In the genomic region with DNA sequence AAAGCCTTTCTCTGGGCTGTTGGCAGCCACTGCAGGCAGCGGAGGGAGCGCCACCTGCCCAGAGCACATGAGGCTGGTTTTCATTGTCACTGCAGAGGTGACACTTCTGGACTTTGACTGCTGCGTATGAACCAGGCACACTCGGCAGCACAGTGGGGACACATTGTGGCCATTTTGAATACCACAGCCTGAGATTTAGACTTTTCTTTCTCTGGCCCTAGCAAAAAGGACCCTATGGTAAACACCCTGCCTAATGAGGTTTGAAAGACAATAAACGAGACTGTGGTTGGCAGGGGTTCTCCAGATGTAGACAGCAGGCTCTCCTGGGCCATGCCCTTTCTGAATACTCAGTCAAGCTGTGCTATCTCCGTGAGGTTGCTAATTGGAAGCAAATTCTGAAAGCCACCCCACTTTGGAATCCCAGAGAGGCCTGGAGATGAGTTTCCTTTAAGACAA, we compare ENCODE assay signal across 8 cellular contexts. TPM values are rescaled to one million over a fixed set of nuclear protein-coding genes. Genes with fewer than 3 reads are reported as not detected.
DNase-seq lines count a peak whose midpoint lies in the region; ATAC-seq and TF ChIP-seq lines count a peak whose summit lies in the region.

No MANE protein-coding gene starts in this region.

- WGBS in liver = 25% methylated on average over 6 of the region's 6 CpGs
- 38 to 44% methylated on average over 6 of the region's 6 CpGs for WGBS in testis, 2 donors

- H3K36me3 ChIP-seq in liver (ENCODE audit: control insufficient read depth in 4 of 4, insufficient read depth in 3 of 4, low read depth in 1 of 4, low read length in 3 of 4) = no peaks in the 10 kb centered on the region
- no peaks in the 10 kb centered on the region for H3K36me3 ChIP-seq in testis (ENCODE audit: low read depth, missing control alignments)

- H3K27me3 ChIP-seq in liver (ENCODE audit: control insufficient read depth in 4 of 4, insufficient read depth in 4 of 4, low read length in 3 of 4) (no peaks in the 10 kb centered on the region), testis (no peaks in the 10 kb centered on the region)

- no peak overlapping the region for H3K4me3 Mint-ChIP-seq in chondrocyte (ENCODE audit: unreplicated experiment)

- H3K9me3 ChIP-seq in liver (ENCODE audit: control insufficient read depth in 4 of 4, low read length in 3 of 4) (no peaks in the 10 kb centered on the region), testis (no peaks in the 10 kb centered on the region)

- ATAC-seq in GM19467 (IDR thresholded peaks at IDR 0.05; ENCODE audit: unreplicated experiment) (peak; percentile 85), HG03571 (IDR thresholded peaks at IDR 0.05; ENCODE audit: unreplicated experiment) (no peak)

- no peaks in the 10 kb centered on the region for H3K36me3 Mint-ChIP-seq in chondrocyte (ENCODE audit: low read depth)

- H3K4me3 ChIP-seq in liver (ENCODE audit: low read depth in 1 of 3, low read length in 3 of 3) (no peak overlapping the region), testis (no peak overlapping the region)

- peak; percentile 98 to 99 for TF ChIP-seq RAD21 in liver (IDR thresholded peaks at IDR 0.05)

- intact Hi-C loops in testis (cut with DNase I; ENCODE audit: low total_unique reads) = no loop called here

- no peaks in the 10 kb centered on the region for H3K27me3 Mint-ChIP-seq in chondrocyte (ENCODE audit: low read depth)

- peak; percentile 91 for TF ChIP-seq CTCF in chondrocyte (IDR thresholded peaks at IDR 0.05)
- peak; percentile 84 for TF ChIP-seq CTCF in liver (IDR thresholded peaks at IDR 0.05; ENCODE audit: low read depth, low read length, missing input control)
- TF ChIP-seq CTCF in testis (IDR thresholded peaks at IDR 0.05) = peak; percentile 53 to 76 (median 66)

- TF ChIP-seq POLR2A in testis (IDR thresholded peaks at IDR 0.05) = no peak

- H3K4me1 ChIP-seq in liver (ENCODE audit: control insufficient read depth in 4 of 4, insufficient read depth in 4 of 4, low read length in 3 of 4) (peaks cover 0 to 4% (median 1%) of the 10 kb centered on the region in 4 donors), testis (peaks cover 8% of the 10 kb centered on the region)

- H3K27ac Mint-ChIP-seq in chondrocyte (ENCODE audit: unreplicated experiment) = no peak overlapping the region

- peaks cover 6% of the 10 kb centered on the region for H3K9me3 Mint-ChIP-seq in chondrocyte (ENCODE audit: low read depth)

- DNase-seq in DMS53 (lab: John Stamatoyannopoulos, UW) (peak; percentile 86), LoVo (ENCODE audit: low spot score) (peak; percentile 67), RKO (ENCODE audit: low spot score) (peak; percentile 62), chondrocyte (ENCODE audit: low spot score) (no peak), testis (peak; percentile 70)

- peaks cover 17% of the 10 kb centered on the region for H3K4me1 Mint-ChIP-seq in chondrocyte (ENCODE audit: low read depth)

- H3K27ac ChIP-seq in liver (ENCODE audit: low read depth in 1 of 2, low read length in 2 of 2) = no peak overlapping the region
- no peak overlapping the region for H3K27ac ChIP-seq in testis

- no peak overlapping the region for H3K9ac ChIP-seq in liver (ENCODE audit: low read depth in 1 of 2, low read length in 2 of 2)

TF ChIP-seq in liver, 16 proteins besides CTCF, POLR2A, EP300 and RAD21:
- TF ChIP-seq YY1 (IDR thresholded peaks at IDR 0.05) (peak; percentile 91), EGR1 (IDR thresholded peaks at IDR 0.05; ENCODE audit: low read depth in 2 of 2) (no peak), REST (IDR thresholded peaks at IDR 0.05) (no peak), ATF3 (IDR thresholded peaks at IDR 0.05) (peak; percentile 14), ZBTB33 (IDR thresholded peaks at IDR 0.05) (peak; percentile 26), FOXA1 (IDR thresholded peaks at IDR 0.05) (peak; percentile 51), HNF4A (conservative IDR thresholded peaks at IDR 0.05) (peak; percentile 98 to 99), SP1 (IDR thresholded peaks at IDR 0.05) (peak; percentile 86), NR2F2 (IDR thresholded peaks at IDR 0.05) (peak; percentile 15), RXRA (IDR thresholded peaks at IDR 0.05) (peak; percentile 73 to 87), JUND (IDR thresholded peaks at IDR 0.05) (peak; percentile 30 to 45), TAF1 (conservative IDR thresholded peaks at IDR 0.05) (no peak), FOXA2 (IDR thresholded peaks at IDR 0.05) (peak; percentile 35), GABPA (IDR thresholded peaks at IDR 0.05 in 1 of 2, conservative IDR thresholded peaks at IDR 0.05 in 1 of 2) (no peak), HNF4G (IDR thresholded peaks at IDR 0.05) (peak; percentile 96), MAX (IDR thresholded peaks at IDR 0.05) (peak; percentile 98)

RNA-seq across cellular contexts. Expression of gene KCNE2, which starts 12.0 kb away (rescaled TPM):
- total RNA-seq in chondrocyte (0.35 TPM in 1 of 3 replicates, not detected in the others), liver (not detected), testis (under 1 TPM in 1 of 2 donors, not detected in 1; 0.37 TPM)
- polyA plus RNA-seq in liver (under 1 TPM in 1 of 2 donors, not detected in 1; 0.57 TPM), testis (ENCODE audit: insufficient read depth, low read depth, low replicate concordance) (0.74 TPM)

RNA-seq across cellular contexts. Expression of gene SMIM11, which starts 23.5 kb away (rescaled TPM):
- total RNA-seq in chondrocyte = 5.5 to 20.8 TPM (median 8.0 TPM) in 3 replicates
- 1 to 10 TPM; 6.2 to 7.1 TPM for total RNA-seq in liver
- polyA plus RNA-seq in liver = 1 to 10 TPM; 1.1 to 5.1 TPM
- total RNA-seq in testis = 10 to 100 TPM in 1 of 2 donors, 1 to 10 TPM in 1; 5.0 to 13.3 TPM
- 9.1 TPM for polyA plus RNA-seq in testis (ENCODE audit: insufficient read depth, low read depth, low replicate concordance)
